11 cellular contexts compared by ENCODE assay signal in genomic region chr11:129344301-129344940, GRCh38. TPM values are rescaled to one million over a fixed set of nuclear protein-coding genes. Genes with fewer than 3 reads are reported as not detected.
"Had no signal": no experiment of that assay in that cellular context is flagged by ENCODE, and none has a peak within 500 bp of the region (broad histone marks: within the 10 kb centered on the region; RNA-seq: fewer than 3 reads in every experiment).

No MANE protein-coding gene starts in this region.

RNA-seq across cellular contexts. Expression of gene BARX2, which starts 31.2 kb away (rescaled TPM):
- total RNA-seq: activated T-helper 17 cell treated with anti-CD3 and anti-CD28 coated beads, Interleukin-2, amount 50 U/mL, for 72 hours; ascending aorta; esophagus muscularis mucosa; fibroblast of villous mesenchyme; left cardiac atrium; mononuclear cell; pulmonary artery endothelial cell; sciatic nerve; spleen had no signal
- polyA plus RNA-seq: naive thymus-derived CD4-positive, alpha-beta T cell; SK-N-SH had no signal
